Comparison of ENCODE assay signal across 28 cellular contexts in the genomic region with DNA sequence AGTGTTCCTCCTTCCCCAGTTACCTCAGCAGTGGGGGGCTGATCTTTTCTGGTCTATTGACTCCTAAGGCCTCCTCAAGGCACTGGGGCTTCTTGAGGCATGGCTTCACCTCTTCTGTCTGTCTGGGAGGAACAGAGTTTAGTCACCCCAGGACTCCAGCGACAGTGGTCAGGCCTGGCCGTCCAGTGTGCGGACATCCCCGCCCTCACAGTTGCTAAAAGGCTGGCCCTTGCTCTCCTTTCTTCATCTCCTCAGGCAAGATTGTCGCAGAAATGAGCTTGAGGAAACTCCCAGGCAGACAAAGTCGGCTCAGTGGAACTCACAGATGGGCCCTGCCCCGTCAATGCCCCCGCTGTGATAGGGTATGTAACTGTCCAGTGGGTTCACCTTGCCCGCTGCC. TPM values are rescaled to one million over a fixed set of nuclear protein-coding genes. Genes with fewer than 3 reads are reported as not detected.
"Had no signal": no experiment of that assay in that cellular context is flagged by ENCODE, and none has a peak within 500 bp of the region (broad histone marks: within the 10 kb centered on the region; RNA-seq: fewer than 3 reads in every experiment).

No MANE protein-coding gene starts in this region.

- ATAC-seq: HepG2, PC-3, Right ventricle myocardium inferior had no signal

- DNase-seq: IMR-90, Karpas-422, KG1, MG63, NCI-H1092, NCI-H1105 treated with DMSO at 0.1 percent for 48 hours, NCI-H1417 treated with DMSO at 0.1 percent for 48 hours, NCI-H146, NCI-H1694 treated with DMSO at 0.1 percent for 48 hours, NCI-H1930, NCI-H2081, NCI-H2107, NCI-H226, NCI-H446, NCI-H510A, NCI-H524 treated with DMSO at 0.1 percent for 48 hours, NCI-H69, NCI-H774, PC-3, Peyer's patch, SIG-M5 had no signal

- H3K36me3 ChIP-seq: MG63, Peyer's patch, SJSA1 had no signal

- H3K27me3 ChIP-seq: MG63, Peyer's patch, SJSA1 had no signal

- H3K27ac ChIP-seq: Peyer's patch, SJSA1, SK-N-MC had no signal

- H3K4me3 ChIP-seq: MG63, Peyer's patch, SJSA1, SK-N-MC had no signal

- H3K9me3 ChIP-seq: Peyer's patch, SJSA1 had no signal

RNA-seq across cellular contexts. Expression of a gene that starts 7.0 kb away (rescaled TPM):
- total RNA-seq: HepG2, HT1080, IMR-90, OCI-LY7, RPMI7951, SJSA1 had no signal

RNA-seq across cellular contexts. Expression of a gene that starts 41.5 kb away (rescaled TPM):
- total RNA-seq: IMR-90, OCI-LY7, RPMI7951 had no signal

RNA-seq across cellular contexts. Expression of a gene that starts 52.8 kb away (rescaled TPM):
- total RNA-seq: HT1080, IMR-90, PC-3, Peyer's patch, Right ventricle myocardium inferior, RPMI7951, SJSA1 had no signal
